ENCODE assay signal across 9 cellular contexts in genomic region chr3:71022552-71023335, GRCh38.
DNase-seq lines count a peak whose midpoint lies in the region; ATAC-seq, FAIRE-seq and TF ChIP-seq lines count a peak whose summit lies in the region.
"Had no signal": no experiment of that assay in that cellular context is flagged by ENCODE, and none has a peak within 500 bp of the region (broad histone marks: within the 10 kb centered on the region; RNA-seq: fewer than 3 reads in every experiment).

No MANE protein-coding gene starts in this region.

- H3K4me1 Mint-ChIP-seq in activated naive CD8-positive, alpha-beta T cell (ENCODE audit: low read depth) = peaks cover 86% of the 10 kb centered on the region

- H3K4me3 ChIP-seq in heart left ventricle = no peak overlapping the region
- no peak overlapping the region for H3K4me3 ChIP-seq in aorta (ENCODE audit: low read length in 2 of 2)

- H3K36me3 Mint-ChIP-seq in activated naive CD8-positive, alpha-beta T cell = peaks cover 21% of the 10 kb centered on the region

- intact Hi-C loops in heart left ventricle (cut with DNase I) = no loop called here
- intact Hi-C loops in Right ventricle myocardium inferior (cut with DNase I) = no loop called here
- intact Hi-C loops in aorta (cut with DNase I) = loop anchor here (5.0 to 10.0 kb wide), 2 partner anchors 40 to 282 kb away; no protein-coding TSS in a partner anchor

- no peak for FAIRE-seq in GM12891 (lab: Jason Lieb, UNC)

- no peaks in the 10 kb centered on the region for H3K9me3 ChIP-seq in heart left ventricle
- H3K9me3 ChIP-seq in aorta (ENCODE audit: control insufficient read depth, low read length) = no peaks in the 10 kb centered on the region

- H3K4me1 ChIP-seq in heart left ventricle = peaks cover 0 to 68% (median 29%) of the 10 kb centered on the region in 12 donors
- H3K4me1 ChIP-seq in aorta (ENCODE audit: control insufficient read depth in 1 of 2, insufficient read depth in 2 of 2, low read length in 2 of 2) = peaks cover 9 to 28% of the 10 kb centered on the region in 2 donors

- 82 to 92% (median 87%) methylated on average over 5 of the region's 5 CpGs for WGBS in heart left ventricle, 4 donors
- WGBS in aorta, 2 donors = 69% methylated on average over 5 of the region's 5 CpGs

- H3K9me3 Mint-ChIP-seq in activated naive CD8-positive, alpha-beta T cell (ENCODE audit: low read depth) = no peaks in the 10 kb centered on the region

- H3K27ac ChIP-seq in heart left ventricle = no peak overlapping the region
- H3K27ac ChIP-seq in aorta (ENCODE audit: low read depth in 1 of 2, low read length in 2 of 2) = no peak overlapping the region

- DNase-seq in heart left ventricle (no peak), Right ventricle myocardium inferior (ENCODE audit: missing footprints) (no peak), iPS DF 19.7 (ENCODE audit: low read depth, low spot score) (peak; percentile 75), aorta (no peak), GM12891 (ENCODE audit: insufficient read length, low spot score) (no peak), amniotic stem cell (lab: John Stamatoyannopoulos, UW) (no peak)
- DNase-seq: DMS79 treated with DMSO at 0.1 percent for 48 hours had no signal

- H3K27me3 ChIP-seq in heart left ventricle (no peaks in the 10 kb centered on the region), aorta (ENCODE audit: control insufficient read depth in 1 of 2, insufficient read depth in 2 of 2, low read length in 1 of 2) (no peaks in the 10 kb centered on the region)

- peak overlapping the region; percentile 67 for H3K27ac Mint-ChIP-seq in activated naive CD8-positive, alpha-beta T cell

- H3K27me3 Mint-ChIP-seq in activated naive CD8-positive, alpha-beta T cell = no peaks in the 10 kb centered on the region

- H3K36me3 ChIP-seq in heart left ventricle (peaks cover 0 to 24% (median 10%) of the 10 kb centered on the region in 9 donors), aorta (ENCODE audit: control insufficient read depth in 1 of 2, insufficient read depth in 2 of 2, low read length in 1 of 2) (peaks cover 0 to 5% of the 10 kb centered on the region in 2 donors)

- ATAC-seq in heart left ventricle (peak in 2 of 4 donors; percentile 21 to 22), Right ventricle myocardium inferior (no peak), aorta (ENCODE audit: low FRiP score) (peak; percentile 15), HG03139 (IDR thresholded peaks at IDR 0.05; ENCODE audit: unreplicated experiment) (no peak)

- peak in 7 of 12 donors; percentile 11 to 43 (median 23) for TF ChIP-seq CTCF in heart left ventricle (IDR thresholded peaks at IDR 0.05)

- TF ChIP-seq POLR2A in heart left ventricle (IDR thresholded peaks at IDR 0.05) = no peak
- no peak for TF ChIP-seq POLR2A in GM12891 (IDR thresholded peaks at IDR 0.05; ENCODE audit: low read depth, low read length)

- no peak overlapping the region for H3K4me3 Mint-ChIP-seq in activated naive CD8-positive, alpha-beta T cell

TF ChIP-seq in GM12891, 5 proteins besides CTCF, POLR2A, EP300 and RAD21:
- TF ChIP-seq PAX5 (IDR thresholded peaks at IDR 0.05; ENCODE audit: insufficient read depth, low read length, severe bottlenecking) = no peak
- TF ChIP-seq SPI1 (IDR thresholded peaks at IDR 0.05; ENCODE audit: low read depth, low read length) = no peak
- no peak for TF ChIP-seq POLR2AphosphoS5 (IDR thresholded peaks at IDR 0.05; ENCODE audit: low read depth, low read length)
- TF ChIP-seq TAF1 (IDR thresholded peaks at IDR 0.05; ENCODE audit: low read depth, low read length) = no peak
- TF ChIP-seq POU2F2 (IDR thresholded peaks at IDR 0.05; ENCODE audit: low read depth, low read length) = no peak

Comparison
In these comparisons a context has a peak if more than half of its experiments do, and no peak if none do; other contexts are left out.
1. intact Hi-C loops: an anchor here in aorta (5.0 to 10.0 kb wide); none called in heart left ventricle and Right ventricle myocardium inferior.